In the genomic region with DNA sequence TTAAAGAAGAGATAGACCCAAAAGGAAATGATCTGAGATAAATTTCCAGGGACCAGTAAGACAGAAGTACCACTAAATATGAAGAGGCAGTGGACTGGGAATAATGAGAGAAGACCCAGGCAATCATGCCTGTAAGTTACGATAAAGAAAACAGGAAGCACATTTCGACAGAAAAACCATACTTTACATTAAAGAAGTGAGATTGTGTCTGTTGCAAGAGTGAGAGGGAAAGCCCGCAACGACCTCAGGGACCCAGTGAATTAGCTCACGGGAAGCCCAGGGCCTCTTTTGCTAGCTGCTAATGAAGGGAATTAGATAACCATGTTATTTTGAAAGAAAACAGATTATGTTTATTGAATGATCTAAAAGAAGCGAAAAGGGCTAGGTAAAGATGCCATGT, we compare ENCODE assay signal across 10 cellular contexts.
DNase-seq lines count a peak whose midpoint lies in the region; ATAC-seq and TF ChIP-seq lines count a peak whose summit lies in the region.
"Had no signal": no experiment of that assay in that cellular context is flagged by ENCODE, and none has a peak within 500 bp of the region (broad histone marks: within the 10 kb centered on the region; RNA-seq: fewer than 3 reads in every experiment).

No MANE protein-coding gene starts in this region.

- ATAC-seq in GM21717 (IDR thresholded peaks at IDR 0.05; ENCODE audit: unreplicated experiment) (peak; percentile 34), HG02938 (IDR thresholded peaks at IDR 0.05; ENCODE audit: unreplicated experiment) (no peak)

- CTCF ChIA-PET in GM10248 (lab: Yijun Ruan, JAX) = interaction anchor here (0.9 to 1.1 kb wide), 2 partner anchors 9 to 280 kb away, joined by 3 to 4 read pairs; no protein-coding TSS in a partner anchor

- DNase-seq in GM10248 (ENCODE audit: extremely low spot score) (peak; percentile 40), OCI-M2 (lab: John Stamatoyannopoulos, UW; ENCODE audit: unreplicated experiment) (peak; percentile 28), medulla oblongata (ENCODE audit: extremely low spot score) (peak; percentile 30), NCI-H82 treated with DMSO at 0.1 percent for 48 hours (lab: John Stamatoyannopoulos, UW; ENCODE audit: unreplicated experiment) (no peak), SHP77 treated with DMSO at 0.1 percent for 48 hours (lab: John Stamatoyannopoulos, UW) (no peak), NCI-H187 (lab: John Stamatoyannopoulos, UW) (no peak)
- DNase-seq: caudate nucleus, NCI-H1694 treated with DMSO at 0.1 percent for 48 hours had no signal

- POLR2A ChIA-PET in GM10248 (lab: Yijun Ruan, JAX) = no interaction called here

- no peak for TF ChIP-seq CTCF in GM10248 (IDR thresholded peaks at IDR 0.05; ENCODE audit: control extremely low read depth, extremely low read depth, low read depth, missing control alignments)

Comparison
In these comparisons a context has a peak if more than half of its experiments do, and no peak if none do; other contexts are left out.
1. DNase-seq: peak in GM10248 (single experiment), OCI-M2 (single experiment) and medulla oblongata (single experiment); none in NCI-H82 treated with DMSO at 0.1 percent for 48 hours (single experiment), SHP77 treated with DMSO at 0.1 percent for 48 hours (single experiment) and NCI-H187 (0 of 2).